In genomic region chr11:64000026-64000739, GRCh38 we compare ENCODE assay signal across 8 cellular contexts. TPM values are rescaled to one million over a fixed set of nuclear protein-coding genes. Genes with fewer than 3 reads are reported as not detected.
DNase-seq lines count a peak whose midpoint lies in the region; ATAC-seq and TF ChIP-seq lines count a peak whose summit lies in the region.

No MANE protein-coding gene starts in this region.

- peaks cover 7% of the 10 kb centered on the region for H3K36me3 Mint-ChIP-seq in CD4-positive, CD25-positive, alpha-beta regulatory T cell
- peaks cover 21% of the 10 kb centered on the region for H3K36me3 Mint-ChIP-seq in activated CD4-positive, alpha-beta T cell treated with anti-CD3 and anti-CD28 coated beads, Interleukin-2, amount 10 ng/mL, durations not matched to agents 24 days and 14 days (ENCODE audit: low read depth)

- intact Hi-C loops in activated CD4-positive, alpha-beta T cell treated with anti-CD3 and anti-CD28 coated beads, Interleukin-2, amount 10 ng/mL, durations not matched to agents 24 days and 14 days (cut with micrococcal nuclease): loop anchor here (1.0 to 2.0 kb wide), 2 partner anchors 146 to 301 kb away; partner anchors contain the start of gene CATSPERZ
- intact Hi-C loops in left colon (cut with DNase I, micrococcal nuclease): loop anchor here in 1 of 2 donors (5.0 kb wide), 1 partner anchor 152 kb away; no protein-coding TSS in a partner anchor

- H3K4me3 ChIP-seq in CD4-positive, CD25-positive, alpha-beta regulatory T cell (ENCODE audit: low read depth, low read length): no peak overlapping the region
- H3K4me3 ChIP-seq in choroid plexus epithelial cell (ENCODE audit: low read depth, low read length): peak overlapping the region; percentile 41

- H3K27ac Mint-ChIP-seq in CD4-positive, CD25-positive, alpha-beta regulatory T cell: no peak overlapping the region
- H3K27ac Mint-ChIP-seq in activated CD4-positive, alpha-beta T cell treated with anti-CD3 and anti-CD28 coated beads, Interleukin-2, amount 10 ng/mL, durations not matched to agents 24 days and 14 days: no peak overlapping the region

- peak; percentile 59 for TF ChIP-seq CTCF in choroid plexus epithelial cell (conservative IDR thresholded peaks at IDR 0.05; ENCODE audit: low read depth, low read length)

- H3K27me3 ChIP-seq in CD4-positive, CD25-positive, alpha-beta regulatory T cell (ENCODE audit: control insufficient read depth, insufficient read depth, low read length): no peaks in the 10 kb centered on the region

- peaks cover 18% of the 10 kb centered on the region for H3K36me3 ChIP-seq in CD4-positive, CD25-positive, alpha-beta regulatory T cell (ENCODE audit: control insufficient read depth, insufficient read depth, low read length)

- peaks cover 13% of the 10 kb centered on the region for H3K27me3 Mint-ChIP-seq in CD4-positive, CD25-positive, alpha-beta regulatory T cell
- peaks cover 1% of the 10 kb centered on the region for H3K27me3 Mint-ChIP-seq in activated CD4-positive, alpha-beta T cell treated with anti-CD3 and anti-CD28 coated beads, Interleukin-2, amount 10 ng/mL, durations not matched to agents 24 days and 14 days

- H3K9me3 ChIP-seq in CD4-positive, CD25-positive, alpha-beta regulatory T cell (ENCODE audit: control insufficient read depth in 2 of 2, low read length in 2 of 2): no peaks in the 10 kb centered on the region

- H3K27ac ChIP-seq in CD4-positive, CD25-positive, alpha-beta regulatory T cell (ENCODE audit: insufficient read depth, low read length, poor library complexity, severe bottlenecking): no peak overlapping the region

- H3K4me3 Mint-ChIP-seq in CD4-positive, CD25-positive, alpha-beta regulatory T cell: peak overlapping the region in 3 of 4 donors; percentile 35 to 77 (median 41)
- peak overlapping the region; percentile 39 for H3K4me3 Mint-ChIP-seq in activated CD4-positive, alpha-beta T cell treated with anti-CD3 and anti-CD28 coated beads, Interleukin-2, amount 10 ng/mL, durations not matched to agents 24 days and 14 days

- peaks cover 21% of the 10 kb centered on the region for H3K4me1 ChIP-seq in CD4-positive, CD25-positive, alpha-beta regulatory T cell (ENCODE audit: control insufficient read depth, insufficient read depth, low read length, poor library complexity, severe bottlenecking)

- peak; percentile 64 to 85 (median 72) for DNase-seq in CD4-positive, CD25-positive, alpha-beta regulatory T cell
- peak; percentile 94 for DNase-seq in activated CD4-positive, alpha-beta T cell treated with anti-CD3 and anti-CD28 coated beads, Interleukin-2, amount 10 ng/mL, durations not matched to agents 24 days and 14 days
- DNase-seq in choroid plexus epithelial cell (ENCODE audit: low read depth): peak; percentile 76
- DNase-seq in left colon: peak in 1 of 2 donors; percentile 74
- DNase-seq in stimulated activated CD4-positive, alpha-beta T cell treated with anti-CD3 and anti-CD28 coated beads, Interleukin-2, amount 100 ng/mL, for 48 hours: peak; percentile 67 to 71

- no peaks in the 10 kb centered on the region for H3K9me3 Mint-ChIP-seq in CD4-positive, CD25-positive, alpha-beta regulatory T cell
- no peaks in the 10 kb centered on the region for H3K9me3 Mint-ChIP-seq in activated CD4-positive, alpha-beta T cell treated with anti-CD3 and anti-CD28 coated beads, Interleukin-2, amount 10 ng/mL, durations not matched to agents 24 days and 14 days

- peaks cover 0 to 13% (median 3%) of the 10 kb centered on the region in 4 donors for H3K4me1 Mint-ChIP-seq in CD4-positive, CD25-positive, alpha-beta regulatory T cell
- H3K4me1 Mint-ChIP-seq in activated CD4-positive, alpha-beta T cell treated with anti-CD3 and anti-CD28 coated beads, Interleukin-2, amount 10 ng/mL, durations not matched to agents 24 days and 14 days: peaks cover 3% of the 10 kb centered on the region

- peak; percentile 76 to 81 for ATAC-seq in CD4-positive, CD25-positive, alpha-beta regulatory T cell (ENCODE audit: low read depth in 2 of 2)
- ATAC-seq in HG02588 (IDR thresholded peaks at IDR 0.05; ENCODE audit: unreplicated experiment) (peak; percentile 56), left colon (peak; percentile 79), HG03039 (IDR thresholded peaks at IDR 0.05; ENCODE audit: unreplicated experiment) (no peak), GM18858 (IDR thresholded peaks at IDR 0.05; ENCODE audit: unreplicated experiment) (no peak)

RNA-seq across cellular contexts. Expression of gene OTUB1, which starts 13.9 kb away (rescaled TPM):
- 78.6 TPM for total RNA-seq in CD4-positive, CD25-positive, alpha-beta regulatory T cell
- 100 to 1,000 TPM; 156 to 216 (median 166) TPM for polyA plus RNA-seq in CD4-positive, CD25-positive, alpha-beta regulatory T cell
- total RNA-seq in activated CD4-positive, alpha-beta T cell treated with anti-CD3 and anti-CD28 coated beads, Interleukin-2, amount 10 ng/mL, durations not matched to agents 24 days and 14 days: 105 and 115 TPM in 2 replicates
- total RNA-seq in left colon: 10 to 100 TPM; 67.7 to 79.7 TPM

RNA-seq across cellular contexts. Expression of gene COX8A, which starts 25.8 kb away (rescaled TPM):
- 124 TPM for total RNA-seq in CD4-positive, CD25-positive, alpha-beta regulatory T cell
- polyA plus RNA-seq in CD4-positive, CD25-positive, alpha-beta regulatory T cell: 100 to 1,000 TPM; 426 to 582 (median 526) TPM
- total RNA-seq in activated CD4-positive, alpha-beta T cell treated with anti-CD3 and anti-CD28 coated beads, Interleukin-2, amount 10 ng/mL, durations not matched to agents 24 days and 14 days: 302 TPM in 2 replicates
- 100 to 1,000 TPM; 663 to 843 TPM for total RNA-seq in left colon

RNA-seq across cellular contexts. Expression of gene FLRT1, which starts 35.5 kb away (rescaled TPM):
- total RNA-seq in CD4-positive, CD25-positive, alpha-beta regulatory T cell: not detected
- under 1 TPM in 1 of 4 donors, not detected in 3; 0.21 TPM for polyA plus RNA-seq in CD4-positive, CD25-positive, alpha-beta regulatory T cell
- total RNA-seq in activated CD4-positive, alpha-beta T cell treated with anti-CD3 and anti-CD28 coated beads, Interleukin-2, amount 10 ng/mL, durations not matched to agents 24 days and 14 days: not detected in 2 replicates
- total RNA-seq in left colon: 1 to 10 TPM in 1 of 2 donors, not detected in 1; 1.2 TPM

Comparison
In these comparisons a context has a peak if more than half of its experiments do, and no peak if none do; other contexts are left out.
1. ATAC-seq: peak in CD4-positive, CD25-positive, alpha-beta regulatory T cell (2 of 2), HG02588 (single experiment) and left colon (single experiment); none in HG03039 (single experiment) and GM18858 (single experiment).